In genomic region chr4:140374130-140374477, GRCh38 we compare ENCODE assay signal across 8 cellular contexts. TPM values are rescaled to one million over a fixed set of nuclear protein-coding genes. Genes with fewer than 3 reads are reported as not detected.
DNase-seq lines count a peak whose midpoint lies in the region; ATAC-seq and TF ChIP-seq lines count a peak whose summit lies in the region.

No MANE protein-coding gene starts in this region.

- peak overlapping the region; percentile 21 to 45 for H3K9ac ChIP-seq in liver (ENCODE audit: low read depth in 1 of 2, low read length in 2 of 2)

- WGBS in liver, result 6% methylated on average over 8 of the region's 8 CpGs

- no peak for ATAC-seq in activated naive CD8-positive, alpha-beta T cell treated with anti-CD3 and anti-CD28 coated beads, Interleukin-2, amount 50 U/mL, for 24 hours
- ATAC-seq in HG03097 (IDR thresholded peaks at IDR 0.05; ENCODE audit: low FRiP score, unreplicated experiment), result no peak

- H3K36me3 ChIP-seq in liver (ENCODE audit: control insufficient read depth in 4 of 4, insufficient read depth in 3 of 4, low read depth in 1 of 4, low read length in 3 of 4) (no peaks in the 10 kb centered on the region), uterus (no peaks in the 10 kb centered on the region)

- TF ChIP-seq CTCF in brain (conservative IDR thresholded peaks at IDR 0.05) (no peak), liver (IDR thresholded peaks at IDR 0.05; ENCODE audit: low read depth, low read length, missing input control) (no peak), uterus (IDR thresholded peaks at IDR 0.05) (no peak)

- intact Hi-C loops in uterus (cut with DNase I; ENCODE audit: low total_unique reads), result no loop called here

- H3K27me3 Mint-ChIP-seq in activated naive CD8-positive, alpha-beta T cell, result no peaks in the 10 kb centered on the region
- no peaks in the 10 kb centered on the region for H3K27me3 Mint-ChIP-seq in activated naive CD8-positive, alpha-beta T cell treated with anti-CD3 and anti-CD28 coated beads, Interleukin-2, amount 50 U/mL, for 24 hours
- H3K27me3 Mint-ChIP-seq in brain, result peaks cover 13% of the 10 kb centered on the region

- H3K27ac ChIP-seq in liver (ENCODE audit: low read depth in 1 of 2, low read length in 2 of 2), result peak overlapping the region; percentile 75 to 89
- H3K27ac ChIP-seq in uterus, result peak overlapping the region; percentile 91 to 93

- H3K4me1 ChIP-seq in liver (ENCODE audit: control insufficient read depth in 4 of 4, insufficient read depth in 4 of 4, low read length in 3 of 4) (peaks cover 1 to 25% (median 12%) of the 10 kb centered on the region in 4 donors), uterus (peaks cover 0 to 6% of the 10 kb centered on the region in 2 donors)

- no peak for TF ChIP-seq POLR2A in uterus (IDR thresholded peaks at IDR 0.05)

- H3K27ac Mint-ChIP-seq in activated naive CD8-positive, alpha-beta T cell, result peak overlapping the region; percentile 47
- H3K27ac Mint-ChIP-seq in activated naive CD8-positive, alpha-beta T cell treated with anti-CD3 and anti-CD28 coated beads, Interleukin-2, amount 50 U/mL, for 24 hours, result no peak overlapping the region
- H3K27ac Mint-ChIP-seq in brain, result peak overlapping the region in 4 of 5 experiments; percentile 91 to 96 (median 94)

- TF ChIP-seq RAD21 in liver (IDR thresholded peaks at IDR 0.05), result no peak

- H3K4me3 Mint-ChIP-seq in activated naive CD8-positive, alpha-beta T cell, result no peak overlapping the region
- no peak overlapping the region for H3K4me3 Mint-ChIP-seq in activated naive CD8-positive, alpha-beta T cell treated with anti-CD3 and anti-CD28 coated beads, Interleukin-2, amount 50 U/mL, for 24 hours
- peak overlapping the region in 2 of 5 experiments; percentile 94 to 95 for H3K4me3 Mint-ChIP-seq in brain

- H3K9me3 ChIP-seq in liver (ENCODE audit: control insufficient read depth in 4 of 4, low read length in 3 of 4) (no peaks in the 10 kb centered on the region), uterus (no peaks in the 10 kb centered on the region)

- peak overlapping the region; percentile 74 to 87 (median 75) for H3K4me3 ChIP-seq in liver (ENCODE audit: low read depth in 1 of 3, low read length in 3 of 3)
- H3K4me3 ChIP-seq in uterus, result peak overlapping the region; percentile 68 to 100

- H3K36me3 Mint-ChIP-seq in activated naive CD8-positive, alpha-beta T cell, result no peaks in the 10 kb centered on the region
- H3K36me3 Mint-ChIP-seq in activated naive CD8-positive, alpha-beta T cell treated with anti-CD3 and anti-CD28 coated beads, Interleukin-2, amount 50 U/mL, for 24 hours (ENCODE audit: low read depth), result no peaks in the 10 kb centered on the region
- peaks cover 5% of the 10 kb centered on the region for H3K36me3 Mint-ChIP-seq in brain

- no peaks in the 10 kb centered on the region for H3K9me3 Mint-ChIP-seq in activated naive CD8-positive, alpha-beta T cell (ENCODE audit: low read depth)
- H3K9me3 Mint-ChIP-seq in activated naive CD8-positive, alpha-beta T cell treated with anti-CD3 and anti-CD28 coated beads, Interleukin-2, amount 50 U/mL, for 24 hours, result no peaks in the 10 kb centered on the region
- no peaks in the 10 kb centered on the region for H3K9me3 Mint-ChIP-seq in brain

- H3K27me3 ChIP-seq in liver (ENCODE audit: control insufficient read depth in 4 of 4, insufficient read depth in 4 of 4, low read length in 3 of 4) (no peaks in the 10 kb centered on the region), uterus (no peaks in the 10 kb centered on the region)

- peaks cover 43% of the 10 kb centered on the region for H3K4me1 Mint-ChIP-seq in activated naive CD8-positive, alpha-beta T cell (ENCODE audit: low read depth)
- H3K4me1 Mint-ChIP-seq in activated naive CD8-positive, alpha-beta T cell treated with anti-CD3 and anti-CD28 coated beads, Interleukin-2, amount 50 U/mL, for 24 hours, result peaks cover 35% of the 10 kb centered on the region
- peaks cover 57% of the 10 kb centered on the region for H3K4me1 Mint-ChIP-seq in brain

- no peak for DNase-seq in activated naive CD8-positive, alpha-beta T cell treated with anti-CD3 and anti-CD28 coated beads, Interleukin-2, amount 50 U/mL, for 24 hours
- DNase-seq in uterus (no peak), putamen (ENCODE audit: low spot score) (no peak), HuH-7 (ENCODE audit: low spot score) (no peak)

TF ChIP-seq in liver, 16 proteins besides CTCF, POLR2A, EP300 and RAD21:
- TF ChIP-seq FOXA2 (IDR thresholded peaks at IDR 0.05), result no peak
- peak; percentile 14 for TF ChIP-seq SP1 (IDR thresholded peaks at IDR 0.05)
- no peak for TF ChIP-seq GABPA (IDR thresholded peaks at IDR 0.05 in 1 of 2, conservative IDR thresholded peaks at IDR 0.05 in 1 of 2)
- no peak for TF ChIP-seq NR2F2 (IDR thresholded peaks at IDR 0.05)
- TF ChIP-seq RXRA (IDR thresholded peaks at IDR 0.05), result peak in 1 of 2 donors; percentile 13
- TF ChIP-seq HNF4A (conservative IDR thresholded peaks at IDR 0.05), result no peak
- TF ChIP-seq FOXA1 (IDR thresholded peaks at IDR 0.05), result no peak
TF ChIP-seq in liver: peak in this region for 2.

RNA-seq across cellular contexts. Expression of gene SCOC, which starts 0.7 kb away (rescaled TPM):
- polyA plus RNA-seq in brain (ENCODE audit: insufficient read depth, low read depth, low replicate concordance), result 25.0 TPM
- total RNA-seq in liver, result 10 to 100 TPM; 22.4 to 22.7 TPM
- 10 to 100 TPM; 31.7 to 35.0 TPM for polyA plus RNA-seq in liver
- total RNA-seq in uterus, result 100 to 1,000 TPM in 1 of 4 donors, 10 to 100 TPM in 3; 35.1 to 103 (median 64.2) TPM

RNA-seq across cellular contexts. Expression of gene CLGN, which starts 53.3 kb away (rescaled TPM):
- polyA plus RNA-seq in brain (ENCODE audit: insufficient read depth, low read depth, low replicate concordance) (6.4 TPM), liver (1 to 10 TPM; 1.0 to 6.4 TPM)
- total RNA-seq in liver (1 to 10 TPM; 3.7 to 8.2 TPM), uterus (1 to 10 TPM in 2 of 4 donors, under 1 TPM in 1, not detected in 1; under 0.01 to 4.5 (median 3.2) TPM)
